8 cellular contexts compared by ENCODE assay signal in genomic region chr2:171225302-171225980, GRCh38.
DNase-seq lines count a peak whose midpoint lies in the region; TF ChIP-seq lines count a peak whose summit lies in the region.
"Had no signal": no experiment of that assay in that cellular context is flagged by ENCODE, and none has a peak within 500 bp of the region (broad histone marks: within the 10 kb centered on the region; RNA-seq: fewer than 3 reads in every experiment).

No MANE protein-coding gene starts in this region.

- peak; percentile 66 for TF ChIP-seq CTCF in brain microvascular endothelial cell (IDR thresholded peaks at IDR 0.05; ENCODE audit: low read depth, low read length, missing control alignments)
- peak; percentile 12 for TF ChIP-seq CTCF in osteocyte (IDR thresholded peaks at IDR 0.05)

- DNase-seq in GM04503 (ENCODE audit: low read depth) = peak; percentile 81
- DNase-seq in MG63 = peak; percentile 37
- peak; percentile 89 for DNase-seq in brain microvascular endothelial cell
- DNase-seq in osteocyte (ENCODE audit: extremely low spot score, unreplicated experiment) = no peak
- no peak for DNase-seq in NK-92 treated with Interleukin-12 subunit alpha and Interleukin-12 subunit beta, amount 100 ng/mL, for 24 hours (lab: John Stamatoyannopoulos, UW)
- DNase-seq in central memory CD4-positive, alpha-beta T cell = no peak
- no peak for DNase-seq in NCI-H69 (lab: John Stamatoyannopoulos, UW)
- DNase-seq: stomach had no signal

- no peaks in the 10 kb centered on the region for H3K27me3 Mint-ChIP-seq in osteocyte (ENCODE audit: unreplicated experiment)

- H3K4me3 ChIP-seq in MG63 (no peak overlapping the region), brain microvascular endothelial cell (ENCODE audit: low read depth, low read length) (no peak overlapping the region)
- H3K4me3 ChIP-seq: stomach had no signal

- no peak overlapping the region for H3K27ac ChIP-seq in brain microvascular endothelial cell
- H3K27ac ChIP-seq: stomach had no signal

- H3K9me3 ChIP-seq in MG63 = peaks cover 3% of the 10 kb centered on the region; the same call in 1 of the 2 replicates
- H3K9me3 ChIP-seq: stomach had no signal

- H3K9me3 Mint-ChIP-seq in osteocyte (ENCODE audit: unreplicated experiment) = peaks cover 14% of the 10 kb centered on the region

- no peaks in the 10 kb centered on the region for H3K36me3 Mint-ChIP-seq in osteocyte (ENCODE audit: unreplicated experiment)

- peaks cover 14% of the 10 kb centered on the region for H3K4me1 Mint-ChIP-seq in osteocyte (ENCODE audit: unreplicated experiment)

- H3K27me3 ChIP-seq in MG63 = no peaks in the 10 kb centered on the region
- no peaks in the 10 kb centered on the region for H3K27me3 ChIP-seq in brain microvascular endothelial cell (replicated peaks)
- H3K27me3 ChIP-seq: stomach had no signal

- no peaks in the 10 kb centered on the region for H3K36me3 ChIP-seq in MG63
- H3K36me3 ChIP-seq in brain microvascular endothelial cell (replicated peaks) = no peaks in the 10 kb centered on the region
- H3K36me3 ChIP-seq: stomach had no signal

- no peak overlapping the region for H3K27ac Mint-ChIP-seq in osteocyte (ENCODE audit: unreplicated experiment)

- no peak overlapping the region for H3K4me3 Mint-ChIP-seq in osteocyte (ENCODE audit: unreplicated experiment)

- in situ Hi-C loops in brain microvascular endothelial cell (cut with HindIII; ENCODE audit: low pct_ligation_motif_present, low sequenced_read_pairs) = no loop called here

Comparison
In these comparisons a context has a peak if more than half of its experiments do, and no peak if none do; other contexts are left out.
1. DNase-seq: peak in GM04503 (single experiment), MG63 (single experiment) and brain microvascular endothelial cell (single experiment); none in osteocyte (single experiment), NK-92 treated with Interleukin-12 subunit alpha and Interleukin-12 subunit beta, amount 100 ng/mL, for 24 hours (single experiment), central memory CD4-positive, alpha-beta T cell (single experiment) and NCI-H69 (single experiment).